Comparison of ENCODE assay signal across 9 cellular contexts in the genomic region with DNA sequence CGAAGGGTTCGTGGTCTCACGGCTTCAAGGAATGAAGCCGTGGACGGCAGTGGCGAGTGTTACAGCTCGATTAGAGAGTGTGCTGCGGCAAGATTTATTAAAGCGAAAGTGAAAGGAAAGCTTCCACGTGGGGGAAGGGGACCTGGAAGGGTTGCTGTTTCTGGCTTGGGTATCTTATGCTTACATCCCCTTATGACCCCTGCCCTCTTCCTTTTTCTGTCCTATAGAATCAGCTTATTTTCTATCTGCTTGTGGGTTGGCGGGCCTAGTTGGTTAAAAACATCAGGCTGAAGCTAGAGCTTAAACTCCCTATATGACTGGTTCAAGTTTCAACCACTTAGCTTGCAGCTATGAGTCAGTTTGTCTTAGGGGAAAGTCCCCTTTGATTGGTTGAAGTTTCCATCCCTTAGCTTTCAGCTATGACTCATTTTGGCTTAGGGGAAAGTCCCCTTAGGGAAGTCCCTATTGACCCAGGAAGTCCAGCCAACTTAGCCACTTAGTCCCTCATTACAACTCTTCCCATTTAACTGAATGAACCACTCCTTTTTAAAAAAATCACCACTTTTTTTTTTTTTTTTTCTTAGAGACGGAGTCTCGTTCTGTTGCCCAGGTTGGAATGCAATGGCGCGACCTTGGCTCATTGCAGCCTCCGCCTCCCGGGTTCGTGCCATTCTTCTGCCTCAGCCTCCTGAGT.
DNase-seq lines count a peak whose midpoint lies in the region; ATAC-seq and TF ChIP-seq lines count a peak whose summit lies in the region.
"Had no signal": no experiment of that assay in that cellular context is flagged by ENCODE, and none has a peak within 500 bp of the region (broad histone marks: within the 10 kb centered on the region; RNA-seq: fewer than 3 reads in every experiment).

No MANE protein-coding gene starts in this region.

- intact Hi-C loops in ascending aorta (cut with DNase I) = no loop called here

- H3K36me3 ChIP-seq in ascending aorta = no peaks in the 10 kb centered on the region

- H3K4me1 ChIP-seq in ascending aorta = no peaks in the 10 kb centered on the region

- H3K27ac Mint-ChIP-seq in central memory CD8-positive, alpha-beta T cell (ENCODE audit: low read depth) = peak overlapping the region; percentile 93

- no peaks in the 10 kb centered on the region for H3K9me3 ChIP-seq in ascending aorta

- no peaks in the 10 kb centered on the region for H3K27me3 Mint-ChIP-seq in central memory CD8-positive, alpha-beta T cell

- peaks cover 10% of the 10 kb centered on the region for H3K36me3 Mint-ChIP-seq in central memory CD8-positive, alpha-beta T cell (ENCODE audit: insufficient read depth)

- H3K27ac ChIP-seq in coronary artery (no peak overlapping the region), ascending aorta (no peak overlapping the region)
- H3K27ac ChIP-seq: epithelial cell of prostate had no signal

- peaks cover 18% of the 10 kb centered on the region for H3K4me1 Mint-ChIP-seq in central memory CD8-positive, alpha-beta T cell

- peaks cover 5% of the 10 kb centered on the region for H3K9me3 Mint-ChIP-seq in central memory CD8-positive, alpha-beta T cell

- H3K4me3 ChIP-seq in coronary artery (no peak overlapping the region), ascending aorta (peak overlapping the region in 1 of 2 donors; percentile 28)

- peak overlapping the region; percentile 82 for H3K4me3 Mint-ChIP-seq in central memory CD8-positive, alpha-beta T cell

- peak; percentile 99 for DNase-seq in A172 (ENCODE audit: low spot score)
- peak; percentile 22 for DNase-seq in SHP77 treated with DMSO at 0.1 percent for 48 hours (lab: John Stamatoyannopoulos, UW)
- peak in 1 of 2 donors; percentile 57 for DNase-seq in central memory CD8-positive, alpha-beta T cell (ENCODE audit: low spot score in 2 of 2)
- DNase-seq in stimulated activated CD4-positive, alpha-beta T cell treated with anti-CD3 and anti-CD28 coated beads, Interleukin-4, amount 100 ng/mL, for 4 hours = peak; percentile 5 to 34
- DNase-seq in coronary artery (ENCODE audit: low spot score) = no peak
- no peak for DNase-seq in ascending aorta (ENCODE audit: low spot score in 2 of 2)

- no peaks in the 10 kb centered on the region for H3K27me3 ChIP-seq in ascending aorta

- TF ChIP-seq CTCF in coronary artery (IDR thresholded peaks at IDR 0.05) (no peak), ascending aorta (IDR thresholded peaks at IDR 0.05) (no peak)

- peak; percentile 83 for ATAC-seq in GM18873 (IDR thresholded peaks at IDR 0.05; ENCODE audit: low FRiP score, unreplicated experiment)
- ATAC-seq in HG03066 (IDR thresholded peaks at IDR 0.05; ENCODE audit: low read depth, unreplicated experiment) = peak; percentile 75
- ATAC-seq in central memory CD8-positive, alpha-beta T cell (replicated peaks; ENCODE audit: extremely low read depth, poor library complexity, severe bottlenecking) = peak; percentile 90

Comparison
In these comparisons a context has a peak if more than half of its experiments do, and no peak if none do; other contexts are left out.
1. DNase-seq: peak in A172 (single experiment), SHP77 treated with DMSO at 0.1 percent for 48 hours (single experiment) and stimulated activated CD4-positive, alpha-beta T cell treated with anti-CD3 and anti-CD28 coated beads, Interleukin-4, amount 100 ng/mL, for 4 hours (2 of 2); none in coronary artery (single experiment) and ascending aorta (0 of 2).
2. Peak in every context shown above with its lines, with median percentiles within 50 percentile points of each other: ATAC-seq.